Comparison of ENCODE assay signal across 1 cellular context in genomic region chr18:46104128-46104911, GRCh38.
TF ChIP-seq lines count a peak whose summit lies in the region.

Gene HAUS1, plus strand, starts transcription at chr18:46104385. Its CDS starts 27 bp downstream, at chr18:46104412.

TF ChIP-seq in HCT116, 20 proteins besides CTCF, POLR2A, EP300 and RAD21 (continued from another document):
- TF ChIP-seq ZNF274 (IDR thresholded peaks at IDR 0.05; ENCODE audit: low read depth, low read length) (no peak), ZFX (IDR thresholded peaks at IDR 0.05) (peak; percentile 89), FOSL1 (IDR thresholded peaks at IDR 0.05; ENCODE audit: low read depth) (no peak), POLR2AphosphoS5 (IDR thresholded peaks at IDR 0.05; ENCODE audit: low read depth, low read length) (peak; percentile 87), EZH2 (IDR thresholded peaks at IDR 0.05) (no peak)
